2 cellular contexts compared by ENCODE assay signal in genomic region chr13:30526612-30527217, GRCh38.
TF ChIP-seq lines count a peak whose summit lies in the region.

No MANE protein-coding gene starts in this region.

TF ChIP-seq in HepG2, 621 proteins besides CTCF, POLR2A, EP300 and RAD21 (continued from another document):
- TF ChIP-seq ZNF891 (CRISPR knock-in tag; IDR thresholded peaks at IDR 0.05) (no peak), ZSCAN29 (CRISPR knock-in tag; conservative IDR thresholded peaks at IDR 0.05) (no peak), SMAD1 (CRISPR knock-in tag; IDR thresholded peaks at IDR 0.05; ENCODE audit: borderline replicate concordance, low read depth) (no peak), CC2D1A (CRISPR knock-in tag; IDR thresholded peaks at IDR 0.05) (no peak), ZNF264 (CRISPR knock-in tag; IDR thresholded peaks at IDR 0.05) (no peak), ZFP36L2 (CRISPR knock-in tag; IDR thresholded peaks at IDR 0.05) (no peak), ZNF547 (CRISPR knock-in tag; IDR thresholded peaks at IDR 0.05) (no peak), HDAC6 (IDR thresholded peaks at IDR 0.05; ENCODE audit: low read depth, low read length) (no peak), TFAP4 (IDR thresholded peaks at IDR 0.05; ENCODE audit: borderline replicate concordance, low read depth) (no peak), HNF4G (IDR thresholded peaks at IDR 0.05; ENCODE audit: borderline replicate concordance, low read depth, low read length) (no peak), HNF4G (CRISPR knock-in tag; IDR thresholded peaks at IDR 0.05; ENCODE audit: borderline replicate concordance, low read depth) (no peak), STAT5B (CRISPR knock-in tag; IDR thresholded peaks at IDR 0.05) (no peak), PHF21A (CRISPR knock-in tag; IDR thresholded peaks at IDR 0.05) (no peak), NR2C2 (CRISPR knock-in tag; IDR thresholded peaks at IDR 0.05; ENCODE audit: borderline replicate concordance) (no peak), ZFX (CRISPR knock-in tag; IDR thresholded peaks at IDR 0.05; ENCODE audit: low read depth) (no peak), NFE2L2 (IDR thresholded peaks at IDR 0.05; ENCODE audit: low read length) (no peak), TBL1XR1 (IDR thresholded peaks at IDR 0.05; ENCODE audit: borderline replicate concordance, low read length, partially characterized antibody) (no peak)
- TF ChIP-seq, protein P1, sequence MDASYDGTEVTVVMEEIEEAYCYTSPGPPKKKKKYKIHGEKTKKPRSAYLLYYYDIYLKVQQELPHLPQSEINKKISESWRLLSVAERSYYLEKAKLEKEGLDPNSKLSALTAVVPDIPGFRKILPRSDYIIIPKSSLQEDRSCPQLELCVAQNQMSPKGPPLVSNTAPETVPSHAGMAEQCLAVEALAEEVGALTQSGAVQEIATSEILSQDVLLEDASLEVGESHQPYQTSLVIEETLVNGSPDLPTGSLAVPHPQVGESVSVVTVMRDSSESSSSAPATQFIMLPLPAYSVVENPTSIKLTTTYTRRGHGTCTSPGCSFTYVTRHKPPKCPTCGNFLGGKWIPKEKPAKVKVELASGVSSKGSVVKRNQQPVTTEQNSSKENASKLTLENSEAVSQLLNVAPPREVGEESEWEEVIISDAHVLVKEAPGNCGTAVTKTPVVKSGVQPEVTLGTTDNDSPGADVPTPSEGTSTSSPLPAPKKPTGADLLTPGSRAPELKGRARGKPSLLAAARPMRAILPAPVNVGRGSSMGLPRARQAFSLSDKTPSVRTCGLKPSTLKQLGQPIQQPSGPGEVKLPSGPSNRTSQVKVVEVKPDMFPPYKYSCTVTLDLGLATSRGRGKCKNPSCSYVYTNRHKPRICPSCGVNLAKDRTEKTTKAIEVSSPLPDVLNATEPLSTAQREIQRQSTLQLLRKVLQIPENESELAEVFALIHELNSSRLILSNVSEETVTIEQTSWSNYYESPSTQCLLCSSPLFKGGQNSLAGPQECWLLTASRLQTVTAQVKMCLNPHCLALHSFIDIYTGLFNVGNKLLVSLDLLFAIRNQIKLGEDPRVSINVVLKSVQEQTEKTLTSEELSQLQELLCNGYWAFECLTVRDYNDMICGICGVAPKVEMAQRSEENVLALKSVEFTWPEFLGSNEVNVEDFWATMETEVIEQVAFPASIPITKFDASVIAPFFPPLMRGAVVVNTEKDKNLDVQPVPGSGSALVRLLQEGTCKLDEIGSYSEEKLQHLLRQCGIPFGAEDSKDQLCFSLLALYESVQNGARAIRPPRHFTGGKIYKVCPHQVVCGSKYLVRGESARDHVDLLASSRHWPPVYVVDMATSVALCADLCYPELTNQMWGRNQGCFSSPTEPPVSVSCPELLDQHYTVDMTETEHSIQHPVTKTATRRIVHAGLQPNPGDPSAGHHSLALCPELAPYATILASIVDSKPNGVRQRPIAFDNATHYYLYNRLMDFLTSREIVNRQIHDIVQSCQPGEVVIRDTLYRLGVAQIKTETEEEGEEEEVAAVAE (CRISPR knock-in tag; IDR thresholded peaks at IDR 0.05; ENCODE audit: borderline replicate concordance), result no peak

TF ChIP-seq in H1, 55 proteins besides CTCF, POLR2A, EP300 and RAD21 (continued from another document):
- TF ChIP-seq USF2 (IDR thresholded peaks at IDR 0.05; ENCODE audit: low read length) (no peak), SIN3A (conservative IDR thresholded peaks at IDR 0.05 in 1 of 2, IDR thresholded peaks at IDR 0.05 in 1 of 2; ENCODE audit: low read depth in 1 of 2, low read length in 2 of 2) (no peak), BCL11A (IDR thresholded peaks at IDR 0.05; ENCODE audit: low read depth in 2 of 2, low read length in 2 of 2) (no peak), SAP30 (IDR thresholded peaks at IDR 0.05; ENCODE audit: insufficient read depth, insufficient replicate concordance, low read length) (no peak), RXRA (IDR thresholded peaks at IDR 0.05; ENCODE audit: insufficient read depth, low read depth, low read length) (no peak), MAFK (IDR thresholded peaks at IDR 0.05; ENCODE audit: low read depth, low read length) (no peak), RFX5 (IDR thresholded peaks at IDR 0.05; ENCODE audit: borderline replicate concordance, low read depth, low read length) (no peak), CHD7 (IDR thresholded peaks at IDR 0.05; ENCODE audit: insufficient replicate concordance, low read length) (no peak)
